2 cellular contexts compared by ENCODE assay signal in the genomic region with DNA sequence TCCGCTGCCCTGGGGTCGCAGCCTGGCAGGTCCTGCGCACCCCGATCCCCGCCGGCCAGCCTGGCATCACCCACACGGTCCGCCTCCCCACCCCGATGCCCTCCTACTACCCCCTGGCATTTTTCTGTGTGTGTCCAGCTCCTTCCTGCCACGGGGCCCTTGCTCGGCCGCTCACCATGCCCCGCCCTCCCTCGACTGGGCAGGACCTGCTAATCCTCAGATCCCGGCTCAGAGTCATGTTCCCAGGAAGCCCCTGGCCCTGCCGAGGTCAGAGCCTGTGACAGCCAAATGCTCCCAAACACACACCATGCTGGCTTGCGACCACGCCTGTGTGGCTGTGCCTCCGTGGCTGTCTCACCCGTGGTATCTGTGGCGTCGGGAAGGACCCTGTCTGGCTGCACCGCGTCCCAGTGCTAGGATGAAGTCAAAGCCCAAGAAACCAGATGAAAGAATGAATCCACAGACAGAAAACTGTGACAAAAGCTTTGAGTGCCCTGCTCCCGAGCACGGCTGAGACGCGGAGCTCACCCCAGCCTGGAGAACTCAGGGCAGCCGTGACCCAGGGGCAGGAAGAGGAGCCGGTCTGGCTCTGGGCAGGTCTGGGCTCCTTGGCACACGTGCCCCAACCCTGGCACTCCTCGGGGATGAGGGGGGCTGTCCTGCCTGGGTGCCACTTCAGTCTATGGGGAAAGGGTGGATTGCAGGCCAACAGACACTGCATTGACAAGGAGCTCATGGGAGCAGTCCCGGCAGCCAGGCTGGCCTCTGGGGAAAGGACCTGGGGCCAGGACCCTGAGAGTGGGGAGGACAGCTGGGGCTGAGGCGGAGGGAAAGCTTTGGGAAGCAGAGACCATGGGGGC.
TF ChIP-seq lines count a peak whose summit lies in the region.

No MANE protein-coding gene starts in this region.

TF ChIP-seq in A549, 52 proteins besides CTCF, POLR2A, EP300 and RAD21:
- no peak for TF ChIP-seq CBX8 (IDR thresholded peaks at IDR 0.05)
- no peak for TF ChIP-seq RNF2 (IDR thresholded peaks at IDR 0.05; ENCODE audit: borderline replicate concordance, low read depth)
- no peak for TF ChIP-seq ZNF302 (CRISPR knock-in tag; IDR thresholded peaks at IDR 0.05)
- TF ChIP-seq POLR2AphosphoS2 (conservative IDR thresholded peaks at IDR 0.05; ENCODE audit: low read length), result no peak
- TF ChIP-seq NPAS2 (CRISPR knock-in tag; IDR thresholded peaks at IDR 0.05; ENCODE audit: borderline replicate concordance), result no peak
- TF ChIP-seq, protein P1, sequence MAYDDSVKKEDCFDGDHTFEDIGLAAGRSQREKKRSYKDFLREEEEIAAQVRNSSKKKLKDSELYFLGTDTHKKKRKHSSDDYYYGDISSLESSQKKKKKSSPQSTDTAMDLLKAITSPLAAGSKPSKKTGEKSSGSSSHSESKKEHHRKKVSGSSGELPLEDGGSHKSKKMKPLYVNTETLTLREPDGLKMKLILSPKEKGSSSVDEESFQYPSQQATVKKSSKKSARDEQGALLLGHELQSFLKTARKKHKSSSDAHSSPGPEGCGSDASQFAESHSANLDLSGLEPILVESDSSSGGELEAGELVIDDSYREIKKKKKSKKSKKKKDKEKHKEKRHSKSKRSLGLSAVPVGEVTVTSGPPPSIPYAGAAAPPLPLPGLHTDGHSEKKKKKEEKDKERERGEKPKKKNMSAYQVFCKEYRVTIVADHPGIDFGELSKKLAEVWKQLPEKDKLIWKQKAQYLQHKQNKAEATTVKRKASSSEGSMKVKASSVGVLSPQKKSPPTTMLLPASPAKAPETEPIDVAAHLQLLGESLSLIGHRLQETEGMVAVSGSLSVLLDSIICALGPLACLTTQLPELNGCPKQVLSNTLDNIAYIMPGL (CRISPR knock-in tag; IDR thresholded peaks at IDR 0.05; ENCODE audit: borderline replicate concordance), result no peak
- TF ChIP-seq JUN (IDR thresholded peaks at IDR 0.05), result no peak
- TF ChIP-seq MAFK (IDR thresholded peaks at IDR 0.05; ENCODE audit: partially characterized antibody), result no peak
- TF ChIP-seq BHLHE40 (IDR thresholded peaks at IDR 0.05; ENCODE audit: low read depth, low read length), result no peak
- TF ChIP-seq NFE2L2 (conservative IDR thresholded peaks at IDR 0.05; ENCODE audit: low read length), result no peak
- TF ChIP-seq, protein P2, sequence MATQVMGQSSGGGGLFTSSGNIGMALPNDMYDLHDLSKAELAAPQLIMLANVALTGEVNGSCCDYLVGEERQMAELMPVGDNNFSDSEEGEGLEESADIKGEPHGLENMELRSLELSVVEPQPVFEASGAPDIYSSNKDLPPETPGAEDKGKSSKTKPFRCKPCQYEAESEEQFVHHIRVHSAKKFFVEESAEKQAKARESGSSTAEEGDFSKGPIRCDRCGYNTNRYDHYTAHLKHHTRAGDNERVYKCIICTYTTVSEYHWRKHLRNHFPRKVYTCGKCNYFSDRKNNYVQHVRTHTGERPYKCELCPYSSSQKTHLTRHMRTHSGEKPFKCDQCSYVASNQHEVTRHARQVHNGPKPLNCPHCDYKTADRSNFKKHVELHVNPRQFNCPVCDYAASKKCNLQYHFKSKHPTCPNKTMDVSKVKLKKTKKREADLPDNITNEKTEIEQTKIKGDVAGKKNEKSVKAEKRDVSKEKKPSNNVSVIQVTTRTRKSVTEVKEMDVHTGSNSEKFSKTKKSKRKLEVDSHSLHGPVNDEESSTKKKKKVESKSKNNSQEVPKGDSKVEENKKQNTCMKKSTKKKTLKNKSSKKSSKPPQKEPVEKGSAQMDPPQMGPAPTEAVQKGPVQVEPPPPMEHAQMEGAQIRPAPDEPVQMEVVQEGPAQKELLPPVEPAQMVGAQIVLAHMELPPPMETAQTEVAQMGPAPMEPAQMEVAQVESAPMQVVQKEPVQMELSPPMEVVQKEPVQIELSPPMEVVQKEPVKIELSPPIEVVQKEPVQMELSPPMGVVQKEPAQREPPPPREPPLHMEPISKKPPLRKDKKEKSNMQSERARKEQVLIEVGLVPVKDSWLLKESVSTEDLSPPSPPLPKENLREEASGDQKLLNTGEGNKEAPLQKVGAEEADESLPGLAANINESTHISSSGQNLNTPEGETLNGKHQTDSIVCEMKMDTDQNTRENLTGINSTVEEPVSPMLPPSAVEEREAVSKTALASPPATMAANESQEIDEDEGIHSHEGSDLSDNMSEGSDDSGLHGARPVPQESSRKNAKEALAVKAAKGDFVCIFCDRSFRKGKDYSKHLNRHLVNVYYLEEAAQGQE (IDR thresholded peaks at IDR 0.05), result no peak
- no peak for TF ChIP-seq SMC3 (IDR thresholded peaks at IDR 0.05)
- TF ChIP-seq MYC (IDR thresholded peaks at IDR 0.05; ENCODE audit: borderline replicate concordance, low read length), result no peak
- TF ChIP-seq, protein P3, sequence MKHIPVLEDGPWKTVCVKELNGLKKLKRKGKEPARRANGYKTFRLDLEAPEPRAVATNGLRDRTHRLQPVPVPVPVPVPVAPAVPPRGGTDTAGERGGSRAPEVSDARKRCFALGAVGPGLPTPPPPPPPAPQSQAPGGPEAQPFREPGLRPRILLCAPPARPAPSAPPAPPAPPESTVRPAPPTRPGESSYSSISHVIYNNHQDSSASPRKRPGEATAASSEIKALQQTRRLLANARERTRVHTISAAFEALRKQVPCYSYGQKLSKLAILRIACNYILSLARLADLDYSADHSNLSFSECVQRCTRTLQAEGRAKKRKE (CRISPR knock-in tag; IDR thresholded peaks at IDR 0.05; ENCODE audit: low read depth), result no peak
- no peak for TF ChIP-seq HOXB5 (CRISPR knock-in tag; IDR thresholded peaks at IDR 0.05)

TF ChIP-seq in GM12878, 131 proteins besides CTCF, POLR2A, EP300 and RAD21:
- TF ChIP-seq CBX5 (IDR thresholded peaks at IDR 0.05; ENCODE audit: low read depth), result no peak
- TF ChIP-seq SRF (IDR thresholded peaks at IDR 0.05; ENCODE audit: low read depth in 2 of 2, low read length in 2 of 2), result 0 out of 4 replicates have a peak, but pooled peaks of 1 of the 2 experiments have one; percentile 0
- 0 out of 2 replicates have a peak, but pooled peaks have one; percentile 33 for TF ChIP-seq NFXL1 (IDR thresholded peaks at IDR 0.05; ENCODE audit: borderline replicate concordance)
- TF ChIP-seq ZNF24 (IDR thresholded peaks at IDR 0.05), result no peak
- TF ChIP-seq, protein P4, sequence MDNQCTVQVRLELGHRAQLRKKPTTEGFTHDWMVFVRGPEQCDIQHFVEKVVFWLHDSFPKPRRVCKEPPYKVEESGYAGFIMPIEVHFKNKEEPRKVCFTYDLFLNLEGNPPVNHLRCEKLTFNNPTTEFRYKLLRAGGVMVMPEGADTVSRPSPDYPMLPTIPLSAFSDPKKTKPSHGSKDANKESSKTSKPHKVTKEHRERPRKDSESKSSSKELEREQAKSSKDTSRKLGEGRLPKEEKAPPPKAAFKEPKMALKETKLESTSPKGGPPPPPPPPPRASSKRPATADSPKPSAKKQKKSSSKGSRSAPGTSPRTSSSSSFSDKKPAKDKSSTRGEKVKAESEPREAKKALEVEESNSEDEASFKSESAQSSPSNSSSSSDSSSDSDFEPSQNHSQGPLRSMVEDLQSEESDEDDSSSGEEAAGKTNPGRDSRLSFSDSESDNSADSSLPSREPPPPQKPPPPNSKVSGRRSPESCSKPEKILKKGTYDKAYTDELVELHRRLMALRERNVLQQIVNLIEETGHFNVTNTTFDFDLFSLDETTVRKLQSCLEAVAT (IDR thresholded peaks at IDR 0.05), result peak; percentile 61; the same call in 1 of the 2 replicates
TF ChIP-seq in GM12878: peak in this region for 3.
